8 cellular contexts compared by ENCODE assay signal in the genomic region with DNA sequence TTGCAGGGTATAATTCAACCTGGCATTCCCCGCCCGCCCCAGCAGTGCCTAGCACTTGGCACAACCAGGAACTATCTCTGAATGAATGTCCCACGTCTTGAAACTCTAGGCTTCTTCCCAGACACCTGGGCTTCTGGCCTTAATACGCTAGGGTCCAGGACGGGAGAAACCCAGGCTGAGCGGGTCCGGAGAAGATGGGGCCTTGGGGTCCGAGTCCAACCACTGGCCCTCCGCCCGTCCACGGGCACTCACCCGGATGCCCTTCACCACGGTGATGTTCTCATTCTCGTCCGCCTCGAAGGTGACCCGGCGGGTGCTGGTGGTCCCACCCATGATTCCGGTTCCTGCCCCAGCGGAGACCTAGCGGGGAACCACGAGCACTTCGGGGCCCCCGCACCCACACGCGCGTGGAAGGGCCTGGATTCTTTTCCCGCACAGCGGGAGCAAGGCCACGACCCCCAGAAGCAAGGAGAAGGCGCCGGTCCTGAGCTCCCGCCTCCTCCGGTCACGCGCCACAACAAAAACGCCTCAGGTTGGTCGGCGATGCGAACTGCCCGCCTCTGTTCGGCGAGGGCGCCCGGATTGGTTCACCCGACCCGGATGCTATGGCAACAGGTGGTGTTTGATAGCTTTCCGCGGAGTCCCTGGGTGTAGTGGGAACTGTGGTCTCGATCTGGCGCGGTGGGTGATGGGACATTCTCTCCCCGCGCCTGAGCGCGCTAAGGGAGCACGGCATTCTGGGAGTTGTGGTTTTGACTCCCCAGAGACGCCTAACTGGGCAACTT. TPM values are rescaled to one million over a fixed set of nuclear protein-coding genes. Genes with fewer than 3 reads are reported as not detected.
A peak's percentile ranks its signal among the peaks of the same experiment; 100 is the strongest.
DNase-seq lines count a peak whose midpoint lies in the region; ATAC-seq and TF ChIP-seq lines count a peak whose summit lies in the region.

Gene CHCHD3, minus strand, starts transcription at position 486 of the 785 bp plus-strand sequence. Its CDS starts 153 bp downstream, at position 333.

- no peaks in the 10 kb centered on the region for H3K9me3 ChIP-seq in left lung

- intact Hi-C loops in CD14-positive monocyte (cut with micrococcal nuclease), result loop anchor here in 1 of 2 donors (5.0 to 10.0 kb wide), 3 partner anchors 171 to 1233 kb away; partner anchors contain the start of genes EXOC4, LRGUK and SLC35B4
- intact Hi-C loops in left lung (cut with DNase I), result no loop called here

- peaks cover 9 to 19% of the 10 kb centered on the region in 2 donors for H3K4me1 ChIP-seq in left lung

- H3K27ac Mint-ChIP-seq in CD14-positive monocyte, result peak within 1 kb of the TSS; percentile 90 to 98 (median 95)

- peak within 1 kb of the TSS; percentile 90 to 93 for H3K4me3 Mint-ChIP-seq in CD14-positive monocyte

- H3K4me1 Mint-ChIP-seq in CD14-positive monocyte, result peaks cover 18% of the 10 kb centered on the region

- no peaks in the 10 kb centered on the region for H3K36me3 ChIP-seq in left lung

- no peaks in the 10 kb centered on the region for H3K27me3 ChIP-seq in left lung

- peaks cover 0 to 2% (median 0%) of the 10 kb centered on the region in 7 donors for H3K9me3 Mint-ChIP-seq in CD14-positive monocyte

- H3K27me3 Mint-ChIP-seq in CD14-positive monocyte (ENCODE audit: low read depth in 3 of 3), result peaks cover 0 to 3% (median 0%) of the 10 kb centered on the region in 3 donors

- H3K36me3 Mint-ChIP-seq in CD14-positive monocyte, result peaks cover 5 to 7% of the 10 kb centered on the region in 2 donors

- peak within 1 kb of the TSS; percentile 63 to 77 for H3K4me3 ChIP-seq in left lung

- H3K27ac ChIP-seq in left lung, result peak within 1 kb of the TSS; percentile 68 to 79

- DNase-seq in CD14-positive monocyte (ENCODE audit: low spot score), result peak; percentile 97
- DNase-seq in NCI-H82 (lab: John Stamatoyannopoulos, UW), result peak; percentile 99
- DNase-seq in activated CD4-positive, alpha-beta T cell treated with anti-CD3 and anti-CD28 coated beads, Interleukin-2, amount 50 U/mL, for 48 hours, result peak; percentile 94 to 96
- DNase-seq in dermis blood vessel endothelial cell, result peak; percentile 99
- peak; percentile 97 to 98 for DNase-seq in left lung
- DNase-seq in stimulated activated CD4-positive, alpha-beta T cell treated with anti-CD3 and anti-CD28 coated beads, Interleukin-2, amount 100 ng/mL, for 48 hours, result peak; percentile 89 to 94

- peak; percentile 100 for ATAC-seq in GM19397 (IDR thresholded peaks at IDR 0.05; ENCODE audit: unreplicated experiment)
- peak; percentile 99 for ATAC-seq in HG03571 (IDR thresholded peaks at IDR 0.05; ENCODE audit: unreplicated experiment)
- peak; percentile 100 for ATAC-seq in left lung

- no peak for TF ChIP-seq CTCF in CD14-positive monocyte (IDR thresholded peaks at IDR 0.05)
- TF ChIP-seq CTCF in left lung (IDR thresholded peaks at IDR 0.05), result no peak

RNA-seq across cellular contexts. Expression of gene CHCHD3, which starts in this region (rescaled TPM):
- polyA plus RNA-seq in CD14-positive monocyte, result 10 to 100 TPM; 48.8 to 56.7 TPM
- total RNA-seq in dermis blood vessel endothelial cell (70.8 and 98.8 TPM in 2 replicates), left lung (10 to 100 TPM; 45.4 to 57.7 TPM)

Comparison
In these comparisons a context has a peak if more than half of its experiments do, and no peak if none do; other contexts are left out.
1. Peak in every context shown above with its lines: DNase-seq, ATAC-seq, H3K4me3 ChIP-seq and H3K27ac ChIP-seq.